8 cellular contexts compared by ENCODE assay signal in genomic region chr19:42244452-42245220, GRCh38. TPM values are rescaled to one million over a fixed set of nuclear protein-coding genes. Genes with fewer than 3 reads are reported as not detected.
DNase-seq lines count a peak whose midpoint lies in the region; ATAC-seq and TF ChIP-seq lines count a peak whose summit lies in the region.

No MANE protein-coding gene starts in this region.

- DNase-seq in D341Med (ENCODE audit: low spot score) (peak; percentile 85), Karpas-422 (peak; percentile 98), RKO (ENCODE audit: low spot score) (peak; percentile 96), fibroblast of mammary gland (ENCODE audit: low read depth) (peak; percentile 92)
- DNase-seq in activated T-helper 1 cell treated with anti-CD3 and anti-CD28 coated beads, Interleukin-2, amount 50 U/mL, for 16 hours (ENCODE audit: low read depth in 1 of 2, low spot score in 1 of 2), result peak; percentile 82 to 85
- DNase-seq in naive thymus-derived CD4-positive, alpha-beta T cell, result peak; percentile 76 to 93 (median 90)

- H3K9ac ChIP-seq in Karpas-422 (ENCODE audit: low read length), result peak overlapping the region; percentile 73

- peak overlapping the region; percentile 76 for H3K4me3 ChIP-seq in Karpas-422 (ENCODE audit: low read length)
- H3K4me3 ChIP-seq in fibroblast of mammary gland (ENCODE audit: control insufficient read depth, low read depth, low read length), result peak overlapping the region; percentile 88
- peak overlapping the region; percentile 68 for H3K4me3 ChIP-seq in naive thymus-derived CD4-positive, alpha-beta T cell (ENCODE audit: low read length)

- H3K27ac ChIP-seq in Karpas-422 (ENCODE audit: low read length), result peak overlapping the region; percentile 92
- H3K27ac ChIP-seq in naive thymus-derived CD4-positive, alpha-beta T cell (ENCODE audit: low read depth, low read length), result peak overlapping the region; percentile 73

- H3K27me3 ChIP-seq in Karpas-422 (ENCODE audit: low read length), result no peaks in the 10 kb centered on the region
- H3K27me3 ChIP-seq in naive thymus-derived CD4-positive, alpha-beta T cell (ENCODE audit: control insufficient read depth in 2 of 2, insufficient read depth in 2 of 2, low read length in 2 of 2), result no peaks in the 10 kb centered on the region

- POLR2A ChIA-PET in naive thymus-derived CD4-positive, alpha-beta T cell (lab: Charles Lee), result interaction anchor here (0.8 to 8.2 kb wide), 11 partner anchors 23 to 981 kb away, joined by 3 to 84 read pairs (median 10); partner anchors contain the start of genes CIC, DEDD2, PAFAH1B3 and POU2F2

- H3K36me3 Mint-ChIP-seq in naive thymus-derived CD4-positive, alpha-beta T cell, result peaks cover 0 to 6% (median 0%) of the 10 kb centered on the region in 5 donors
- peaks cover 15% of the 10 kb centered on the region for H3K36me3 Mint-ChIP-seq in stimulated activated memory B cell treated with anti-CD40 and anti-IgM and Interleukin-4, amounts not matched to agents 10 μg/mL and 1 μg/mL and 100 μg/mL, for 72 hours

- H2AFZ ChIP-seq in Karpas-422 (ENCODE audit: low read length), result peak overlapping the region; percentile 26; the same call in 1 of the 2 replicates

- ATAC-seq in GM21528 (IDR thresholded peaks at IDR 0.05; ENCODE audit: low FRiP score, unreplicated experiment), result peak; percentile 34
- ATAC-seq in naive thymus-derived CD4-positive, alpha-beta T cell, result peak; percentile 51
- ATAC-seq in stimulated activated memory B cell treated with anti-CD40 and anti-IgM and Interleukin-4, amounts not matched to agents 10 μg/mL and 1 μg/mL and 100 μg/mL, for 72 hours, result peak; percentile 67

- H4K20me1 ChIP-seq in Karpas-422 (ENCODE audit: insufficient read depth, low read depth, low read length), result 0 out of 2 replicates have a peak, but pooled peaks cover 6% of the 10 kb centered on the region

- peak overlapping the region; percentile 84 to 99 (median 96) for H3K27ac Mint-ChIP-seq in naive thymus-derived CD4-positive, alpha-beta T cell
- H3K27ac Mint-ChIP-seq in stimulated activated memory B cell treated with anti-CD40 and anti-IgM and Interleukin-4, amounts not matched to agents 10 μg/mL and 1 μg/mL and 100 μg/mL, for 72 hours, result peak overlapping the region; percentile 84

- no peaks in the 10 kb centered on the region for H3K9me3 ChIP-seq in Karpas-422 (ENCODE audit: low read length)
- no peaks in the 10 kb centered on the region for H3K9me3 ChIP-seq in naive thymus-derived CD4-positive, alpha-beta T cell (ENCODE audit: control insufficient read depth in 2 of 3, low read length in 3 of 3)

- intact Hi-C loops in naive thymus-derived CD4-positive, alpha-beta T cell (cut with micrococcal nuclease), result loop anchor here (1.0 to 10.0 kb wide), 15 partner anchors 10 to 1802 kb away; partner anchors contain the start of genes MEGF8 (in 2 of the 2), SERTAD3 (in 2 of the 2), ARHGEF1 (in 1 of the 2) and ERF (in 1 of the 2)

- no peaks in the 10 kb centered on the region for H3K27me3 Mint-ChIP-seq in naive thymus-derived CD4-positive, alpha-beta T cell
- H3K27me3 Mint-ChIP-seq in stimulated activated memory B cell treated with anti-CD40 and anti-IgM and Interleukin-4, amounts not matched to agents 10 μg/mL and 1 μg/mL and 100 μg/mL, for 72 hours, result no peaks in the 10 kb centered on the region

- no peaks in the 10 kb centered on the region for H3K9me3 Mint-ChIP-seq in naive thymus-derived CD4-positive, alpha-beta T cell
- no peaks in the 10 kb centered on the region for H3K9me3 Mint-ChIP-seq in stimulated activated memory B cell treated with anti-CD40 and anti-IgM and Interleukin-4, amounts not matched to agents 10 μg/mL and 1 μg/mL and 100 μg/mL, for 72 hours

- H3K4me2 ChIP-seq in Karpas-422 (ENCODE audit: low read depth, low read length, poor library complexity, severe bottlenecking), result peak overlapping the region; percentile 77

- peak; percentile 54 for TF ChIP-seq CTCF in fibroblast of mammary gland (conservative IDR thresholded peaks at IDR 0.05; ENCODE audit: control insufficient read depth, insufficient read depth, low read depth, low read length)

- peaks cover 35 to 58% (median 53%) of the 10 kb centered on the region in 7 donors for H3K4me1 Mint-ChIP-seq in naive thymus-derived CD4-positive, alpha-beta T cell
- peaks cover 45% of the 10 kb centered on the region for H3K4me1 Mint-ChIP-seq in stimulated activated memory B cell treated with anti-CD40 and anti-IgM and Interleukin-4, amounts not matched to agents 10 μg/mL and 1 μg/mL and 100 μg/mL, for 72 hours

- peaks cover 25% of the 10 kb centered on the region for H3K79me2 ChIP-seq in Karpas-422 (ENCODE audit: low read length)

- H3K4me3 Mint-ChIP-seq in naive thymus-derived CD4-positive, alpha-beta T cell, result peak overlapping the region; percentile 91 to 98 (median 96)
- H3K4me3 Mint-ChIP-seq in stimulated activated memory B cell treated with anti-CD40 and anti-IgM and Interleukin-4, amounts not matched to agents 10 μg/mL and 1 μg/mL and 100 μg/mL, for 72 hours, result peak overlapping the region; percentile 81

- CTCF ChIA-PET in naive thymus-derived CD4-positive, alpha-beta T cell (lab: Charles Lee), result interaction anchor here (0.6 to 5.7 kb wide), 8 partner anchors 8 to 129 kb away, joined by 3 to 25 read pairs (median 5); partner anchors contain the start of gene ZNF526

- no peaks in the 10 kb centered on the region for H3K9me2 ChIP-seq in Karpas-422 (replicated peaks; ENCODE audit: insufficient read depth, low read length)

- peaks cover 30% of the 10 kb centered on the region for H3K4me1 ChIP-seq in Karpas-422 (ENCODE audit: low read length)
- H3K4me1 ChIP-seq in naive thymus-derived CD4-positive, alpha-beta T cell (ENCODE audit: control insufficient read depth in 2 of 2, insufficient read depth in 2 of 2, low read length in 2 of 2), result peaks cover 27 to 37% of the 10 kb centered on the region in 2 donors

- H3K36me3 ChIP-seq in Karpas-422 (ENCODE audit: insufficient read depth, low read length), result 0 out of 2 replicates have a peak, but pooled peaks cover 6% of the 10 kb centered on the region
- peaks cover 0 to 21% (median 4%) of the 10 kb centered on the region in 3 experiments for H3K36me3 ChIP-seq in naive thymus-derived CD4-positive, alpha-beta T cell (ENCODE audit: control insufficient read depth in 2 of 3, insufficient read depth in 3 of 3, low read length in 3 of 3)

RNA-seq across cellular contexts. Expression of gene GSK3A, which starts 2.2 kb away (rescaled TPM):
- total RNA-seq in Karpas-422 (2014; rRNA removed; shearing (Covaris generic); ENCODE audit: low replicate concordance), result 17.7 and 29.3 TPM in 2 replicates
- total RNA-seq in naive thymus-derived CD4-positive, alpha-beta T cell, result 10 to 100 TPM; 19.6 to 52.0 (median 33.0) TPM
- polyA plus RNA-seq in naive thymus-derived CD4-positive, alpha-beta T cell, result 10 to 100 TPM; 11.4 to 19.6 TPM

RNA-seq across cellular contexts. Expression of gene ERF, which starts 10.3 kb away (rescaled TPM):
- 36.4 and 53.6 TPM in 2 replicates for total RNA-seq in Karpas-422 (2014; rRNA removed; shearing (Covaris generic); ENCODE audit: low replicate concordance)
- total RNA-seq in naive thymus-derived CD4-positive, alpha-beta T cell, result 100 to 1,000 TPM in 1 of 5 experiments, 10 to 100 TPM in 4; 42.5 to 105 (median 51.8) TPM
- 10 to 100 TPM in 1 of 2 donors, 1 to 10 TPM in 1; 2.8 to 10.8 TPM for polyA plus RNA-seq in naive thymus-derived CD4-positive, alpha-beta T cell

RNA-seq across cellular contexts. Expression of gene CIC, which starts 24.4 kb away (rescaled TPM):
- 25.0 and 30.6 TPM in 2 replicates for total RNA-seq in Karpas-422 (2014; rRNA removed; shearing (Covaris generic); ENCODE audit: low replicate concordance)
- 100 to 1,000 TPM in 3 of 5 experiments, 10 to 100 TPM in 2; 90.4 to 134 (median 102) TPM for total RNA-seq in naive thymus-derived CD4-positive, alpha-beta T cell
- polyA plus RNA-seq in naive thymus-derived CD4-positive, alpha-beta T cell, result 1 to 10 TPM; 1.5 to 2.6 TPM

RNA-seq across cellular contexts. Expression of gene ZNF526, which starts 24.5 kb away (rescaled TPM):
- total RNA-seq in Karpas-422 (2014; rRNA removed; shearing (Covaris generic); ENCODE audit: low replicate concordance), result 3.4 and 9.1 TPM in 2 replicates
- 10 to 100 TPM in 4 of 5 experiments, 1 to 10 TPM in 1; 8.6 to 25.2 (median 22.7) TPM for total RNA-seq in naive thymus-derived CD4-positive, alpha-beta T cell
- 10 to 100 TPM in 1 of 2 donors, 1 to 10 TPM in 1; 4.0 to 11.8 TPM for polyA plus RNA-seq in naive thymus-derived CD4-positive, alpha-beta T cell

RNA-seq across cellular contexts. Expression of gene DEDD2, which starts 27.2 kb away (rescaled TPM):
- 16.3 and 42.7 TPM in 2 replicates for total RNA-seq in Karpas-422 (2014; rRNA removed; shearing (Covaris generic); ENCODE audit: low replicate concordance)
- total RNA-seq in naive thymus-derived CD4-positive, alpha-beta T cell, result 100 to 1,000 TPM in 1 of 5 experiments, 10 to 100 TPM in 4; 47.9 to 104 (median 65.8) TPM
- 100 to 1,000 TPM; 132 to 208 TPM for polyA plus RNA-seq in naive thymus-derived CD4-positive, alpha-beta T cell

Comparison
In these comparisons a context has a peak if more than half of its experiments do, and no peak if none do; other contexts are left out.
1. Peak in every context shown above with its lines: DNase-seq, ATAC-seq, H3K4me3 ChIP-seq and H3K27ac ChIP-seq.